Comparison of ENCODE assay signal across 23 cellular contexts in the genomic region with DNA sequence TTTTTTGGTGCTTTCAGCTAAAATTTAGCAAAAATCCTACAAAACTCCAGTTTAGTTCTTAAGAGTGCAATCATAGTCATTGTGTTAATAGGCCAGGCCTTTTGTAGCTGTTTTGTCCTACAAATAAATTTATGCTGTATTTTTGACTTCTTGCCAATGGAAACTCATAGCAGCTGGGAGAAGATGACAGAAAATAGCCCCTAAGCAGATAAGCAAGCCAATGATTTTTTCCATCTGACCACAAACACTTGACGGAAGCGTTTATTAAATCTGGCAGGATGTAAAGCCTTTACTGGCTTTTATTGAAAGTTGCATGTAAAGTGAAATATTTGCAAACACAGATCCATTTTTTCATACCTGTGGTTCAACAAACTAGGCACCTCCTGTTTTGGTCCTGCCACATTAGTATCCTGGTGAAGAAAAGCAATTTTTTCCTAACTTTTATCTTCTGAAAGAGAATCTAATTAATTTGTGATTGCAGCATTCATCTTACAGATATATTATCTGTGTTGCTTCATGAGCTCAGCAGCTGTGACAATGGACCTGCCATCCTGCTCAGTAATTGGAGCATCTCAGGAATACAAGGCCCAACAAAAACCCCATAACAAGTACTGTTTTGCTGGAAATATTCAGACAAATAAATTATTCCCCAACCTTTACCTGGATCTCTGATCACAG.
DNase-seq lines count a peak whose midpoint lies in the region; ATAC-seq and TF ChIP-seq lines count a peak whose summit lies in the region.
"Had no signal": no experiment of that assay in that cellular context is flagged by ENCODE, and none has a peak within 500 bp of the region (broad histone marks: within the 10 kb centered on the region; RNA-seq: fewer than 3 reads in every experiment).

No MANE protein-coding gene starts in this region.

- in situ Hi-C loops in brain microvascular endothelial cell (cut with HindIII; ENCODE audit: low pct_ligation_motif_present, low sequenced_read_pairs): no loop called here

- H3K27ac ChIP-seq in brain microvascular endothelial cell: no peak overlapping the region
- H3K27ac ChIP-seq: C4-2B, cardiac muscle cell, neural progenitor cell, prostate gland had no signal

- DNase-seq in DMS 273 treated with DMSO at 0.1 percent for 48 hours (lab: John Stamatoyannopoulos, UW): peak; percentile 77
- peak; percentile 69 for DNase-seq in NCI-H1105 treated with DMSO at 0.1 percent for 48 hours (lab: John Stamatoyannopoulos, UW)
- DNase-seq in foreskin melanocyte: peak; percentile 6
- no peak for DNase-seq in SHP77 treated with DMSO at 0.1 percent for 48 hours (lab: John Stamatoyannopoulos, UW)
- no peak for DNase-seq in stimulated activated CD4-positive, alpha-beta T cell treated with anti-CD3 and anti-CD28 coated beads, Interleukin-4, amount 100 ng/mL, for 4 hours
- no peak for DNase-seq in brain microvascular endothelial cell
- DNase-seq in NCI-H1436 treated with DMSO at 0.1 percent for 48 hours (lab: John Stamatoyannopoulos, UW): no peak
- DNase-seq: activated CD8-positive, alpha-beta memory T cell treated with anti-CD3 and anti-CD28 coated beads, Interleukin-2, amount 50 U/mL, for 48 hours; activated naive CD8-positive, alpha-beta T cell treated with anti-CD3 and anti-CD28 coated beads, Interleukin-2, amount 10 ng/mL, durations not matched to agents 7 days and 5 days; head of caudate nucleus; IMR-90; NCI-H146; NCI-H345; small intestine; stimulated activated CD4-positive, alpha-beta T cell treated with anti-CD3 and anti-CD28 coated beads, Interleukin-2, amount 100 ng/mL, for 48 hours; stimulated activated naive CD4-positive, alpha-beta T cell treated with Interleukin-2 at 50 U/mL for 16 hours; T-helper 9 cell had no signal

- H3K36me3 ChIP-seq in brain microvascular endothelial cell (replicated peaks): no peaks in the 10 kb centered on the region
- H3K36me3 ChIP-seq: cardiac muscle cell, neural progenitor cell, prostate gland had no signal

- H3K4me3 ChIP-seq in brain microvascular endothelial cell (ENCODE audit: low read depth, low read length): no peak overlapping the region
- H3K4me3 ChIP-seq: cardiac muscle cell, neural progenitor cell, prostate gland had no signal

- no peak; the same call in 2 of the 3 replicates for ATAC-seq in SK-N-SH treated with all-trans-retinoic acid at 6 μM for 48 hours
- ATAC-seq: WTC11 had no signal

- H3K27me3 ChIP-seq in brain microvascular endothelial cell (replicated peaks): no peaks in the 10 kb centered on the region
- H3K27me3 ChIP-seq: cardiac muscle cell, neural progenitor cell had no signal

- no peak for TF ChIP-seq CTCF in brain microvascular endothelial cell (IDR thresholded peaks at IDR 0.05; ENCODE audit: low read depth, low read length, missing control alignments)

TF ChIP-seq in SK-N-SH treated with all-trans-retinoic acid at 6 μM for 48 hours, 23 proteins besides CTCF, POLR2A, EP300 and RAD21:
- TF ChIP-seq, protein P1, sequence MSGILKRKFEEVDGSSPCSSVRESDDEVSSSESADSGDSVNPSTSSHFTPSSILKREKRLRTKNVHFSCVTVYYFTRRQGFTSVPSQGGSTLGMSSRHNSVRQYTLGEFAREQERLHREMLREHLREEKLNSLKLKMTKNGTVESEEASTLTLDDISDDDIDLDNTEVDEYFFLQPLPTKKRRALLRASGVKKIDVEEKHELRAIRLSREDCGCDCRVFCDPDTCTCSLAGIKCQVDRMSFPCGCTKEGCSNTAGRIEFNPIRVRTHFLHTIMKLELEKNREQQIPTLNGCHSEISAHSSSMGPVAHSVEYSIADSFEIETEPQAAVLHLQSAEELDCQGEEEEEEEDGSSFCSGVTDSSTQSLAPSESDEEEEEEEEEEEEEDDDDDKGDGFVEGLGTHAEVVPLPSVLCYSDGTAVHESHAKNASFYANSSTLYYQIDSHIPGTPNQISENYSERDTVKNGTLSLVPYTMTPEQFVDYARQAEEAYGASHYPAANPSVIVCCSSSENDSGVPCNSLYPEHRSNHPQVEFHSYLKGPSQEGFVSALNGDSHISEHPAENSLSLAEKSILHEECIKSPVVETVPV (CRISPR knock-in tag; IDR thresholded peaks at IDR 0.05): peak; percentile 63; the same call in 1 of the 2 replicates
- no peak for TF ChIP-seq BACH2 (CRISPR knock-in tag; IDR thresholded peaks at IDR 0.05; ENCODE audit: borderline replicate concordance)
- TF ChIP-seq ZFP3 (CRISPR knock-in tag; IDR thresholded peaks at IDR 0.05): no peak
- TF ChIP-seq TSHZ2 (CRISPR knock-in tag; IDR thresholded peaks at IDR 0.05): peak; percentile 78; the same call in 1 of the 2 replicates
- TF ChIP-seq ISL1 (CRISPR knock-in tag; IDR thresholded peaks at IDR 0.05): peak; percentile 35
- 0 out of 2 replicates have a peak, but pooled peaks have one; percentile 16 for TF ChIP-seq ZNF8 (CRISPR knock-in tag; IDR thresholded peaks at IDR 0.05)
- peak; percentile 91 for TF ChIP-seq TCF4 (CRISPR knock-in tag; IDR thresholded peaks at IDR 0.05; ENCODE audit: borderline replicate concordance)

Comparison
In these comparisons a context has a peak if more than half of its experiments do, and no peak if none do; other contexts are left out.
1. DNase-seq: peak in DMS 273 treated with DMSO at 0.1 percent for 48 hours (single experiment), NCI-H1105 treated with DMSO at 0.1 percent for 48 hours (single experiment) and foreskin melanocyte (single experiment); none in SHP77 treated with DMSO at 0.1 percent for 48 hours (single experiment), stimulated activated CD4-positive, alpha-beta T cell treated with anti-CD3 and anti-CD28 coated beads, Interleukin-4, amount 100 ng/mL, for 4 hours (0 of 2), brain microvascular endothelial cell (single experiment) and NCI-H1436 treated with DMSO at 0.1 percent for 48 hours (single experiment).